ENCODE assay signal across 23 cellular contexts in the genomic region with DNA sequence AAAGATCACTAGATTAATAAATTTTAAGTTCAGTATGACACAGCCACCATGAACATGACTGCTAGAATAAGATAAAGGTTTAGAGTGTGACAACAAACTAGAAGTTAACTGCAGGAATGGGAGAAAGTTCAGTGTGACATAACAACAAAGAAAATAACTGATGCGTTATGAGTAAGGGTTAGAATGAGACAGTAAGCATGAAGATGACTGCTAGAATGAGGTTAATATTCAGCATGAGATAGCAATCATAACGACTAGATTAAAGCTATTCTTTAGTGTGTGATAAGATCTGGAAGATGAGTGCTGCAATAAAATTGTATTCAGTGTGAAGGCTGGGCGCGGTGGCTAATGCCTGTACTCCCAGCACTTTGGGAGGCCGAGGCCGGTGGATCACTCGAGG.
"Had no signal": no experiment of that assay in that cellular context is flagged by ENCODE, and none has a peak within 500 bp of the region (broad histone marks: within the 10 kb centered on the region; RNA-seq: fewer than 3 reads in every experiment).

No MANE protein-coding gene starts in this region.

- H3K27ac Mint-ChIP-seq: natural killer cell; nephron; neural progenitor cell; progenitor cell of endocrine pancreas; stimulated activated effector memory CD8-positive, alpha-beta T cell treated with anti-CD3 and anti-CD28 coated beads, Interleukin-12 subunit alpha, Interleukin-12 subunit beta, amount 100 ng/mL, for 72 hours; stimulated activated naive B cell treated with anti-CD40 and anti-IgM and Interleukin-4, amounts not matched to agents 10 μg/mL and 1 μg/mL and 100 μg/mL, for 72 hours; stimulated activated naive CD8-positive, alpha-beta T cell treated with anti-CD3 and anti-CD28 coated beads, Interleukin-15, Interleukin-2, amounts not matched to agents 100 ng/mL and 50 ng/mL, for 24 hours had no signal

- ATAC-seq: natural killer cell; psoas muscle; right cardiac atrium; right lobe of liver; stimulated activated effector memory CD8-positive, alpha-beta T cell treated with anti-CD3 and anti-CD28 coated beads, Interleukin-12 subunit alpha, Interleukin-12 subunit beta, amount 100 ng/mL, for 72 hours; stimulated activated naive B cell treated with anti-CD40 and anti-IgM and Interleukin-4, amounts not matched to agents 10 μg/mL and 1 μg/mL and 100 μg/mL, for 72 hours had no signal

- H3K4me1 Mint-ChIP-seq: natural killer cell; nephron; neural progenitor cell; stimulated activated effector memory CD8-positive, alpha-beta T cell treated with anti-CD3 and anti-CD28 coated beads, Interleukin-12 subunit alpha, Interleukin-12 subunit beta, amount 100 ng/mL, for 72 hours; stimulated activated naive B cell treated with anti-CD40 and anti-IgM and Interleukin-4, amounts not matched to agents 10 μg/mL and 1 μg/mL and 100 μg/mL, for 72 hours had no signal

- H3K9me3 Mint-ChIP-seq: natural killer cell; stimulated activated effector memory CD8-positive, alpha-beta T cell treated with anti-CD3 and anti-CD28 coated beads, Interleukin-12 subunit alpha, Interleukin-12 subunit beta, amount 100 ng/mL, for 72 hours; stimulated activated naive CD8-positive, alpha-beta T cell treated with anti-CD3 and anti-CD28 coated beads, Interleukin-15, Interleukin-2, amounts not matched to agents 100 ng/mL and 50 ng/mL, for 24 hours had no signal

- H3K27me3 Mint-ChIP-seq: progenitor cell of endocrine pancreas; stimulated activated naive CD8-positive, alpha-beta T cell treated with anti-CD3 and anti-CD28 coated beads, Interleukin-15, Interleukin-2, amounts not matched to agents 100 ng/mL and 50 ng/mL, for 24 hours had no signal

- DNase-seq: natural killer cell; occipital lobe; ovary; psoas muscle; right cardiac atrium; right lobe of liver; sigmoid colon; small intestine; stimulated activated CD4-positive, alpha-beta T cell treated with anti-CD3 and anti-CD28 coated beads, Interleukin-15, amount 100 ng/mL, for 24 hours; stimulated activated CD4-positive, alpha-beta T cell treated with anti-CD3 and anti-CD28 coated beads, Interleukin-2, amount 100 ng/mL, for 24 hours; stimulated activated CD4-positive, alpha-beta T cell treated with anti-CD3 and anti-CD28 coated beads, Interleukin-2, amount 100 ng/mL, for 48 hours; stimulated activated CD4-positive, alpha-beta T cell treated with anti-CD3 and anti-CD28 coated beads, Interleukin-4, amount 100 ng/mL, for 24 hours; stimulated activated naive B cell treated with anti-CD40 and anti-IgM and Interleukin-4, amounts not matched to agents 10 μg/mL and 1 μg/mL and 100 μg/mL, for 72 hours; stimulated activated naive CD4-positive, alpha-beta T cell treated with Interleukin-2 at 50 U/mL for 16 hours; stomach; thyroid gland; trophoblast cell; upper lobe of left lung had no signal

- H3K36me3 Mint-ChIP-seq: natural killer cell; neural progenitor cell; stimulated activated effector memory CD8-positive, alpha-beta T cell treated with anti-CD3 and anti-CD28 coated beads, Interleukin-12 subunit alpha, Interleukin-12 subunit beta, amount 100 ng/mL, for 72 hours had no signal

- H3K4me3 Mint-ChIP-seq: natural killer cell; nephron; neural progenitor cell; stimulated activated effector memory CD8-positive, alpha-beta T cell treated with anti-CD3 and anti-CD28 coated beads, Interleukin-12 subunit alpha, Interleukin-12 subunit beta, amount 100 ng/mL, for 72 hours; stimulated activated naive B cell treated with anti-CD40 and anti-IgM and Interleukin-4, amounts not matched to agents 10 μg/mL and 1 μg/mL and 100 μg/mL, for 72 hours; stimulated activated naive CD8-positive, alpha-beta T cell treated with anti-CD3 and anti-CD28 coated beads, Interleukin-15, Interleukin-2, amounts not matched to agents 100 ng/mL and 50 ng/mL, for 24 hours had no signal
